In the genomic region with DNA sequence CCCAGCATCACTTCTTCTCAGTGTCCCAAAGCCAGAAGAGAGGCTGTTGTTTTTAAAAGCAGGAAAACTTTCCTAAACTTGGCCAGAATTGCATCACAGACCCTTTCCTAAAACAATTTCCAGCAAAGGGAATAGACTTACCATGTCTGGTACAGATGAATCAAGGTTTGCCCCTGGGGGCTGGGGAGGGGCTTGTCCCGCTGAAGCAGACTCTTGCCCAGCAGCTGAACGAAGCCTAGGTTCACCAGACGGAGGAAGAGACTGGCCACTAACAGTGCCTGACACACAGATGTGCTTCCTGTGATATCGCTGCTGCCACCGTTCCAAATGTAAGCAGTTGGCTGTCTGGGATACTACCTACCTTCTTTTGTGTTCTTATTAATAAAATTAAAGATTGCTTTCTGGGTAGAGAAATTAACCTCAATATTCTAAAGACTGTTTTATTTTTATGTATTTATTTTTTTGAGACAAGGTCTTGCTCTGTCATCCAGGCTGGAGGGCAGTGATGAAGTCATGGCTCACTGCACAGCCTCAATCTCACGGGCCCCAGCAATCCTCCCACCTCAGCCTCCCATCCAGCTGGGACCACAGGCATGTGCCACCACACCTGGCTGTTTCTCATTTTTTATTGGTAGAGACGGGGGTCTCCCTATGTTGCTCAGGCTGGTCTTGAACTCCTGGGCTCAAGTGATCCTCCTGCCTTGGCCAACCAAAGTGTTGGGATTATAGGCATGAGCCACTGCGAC, we compare ENCODE assay signal across 17 cellular contexts. TPM values are rescaled to one million over a fixed set of nuclear protein-coding genes. Genes with fewer than 3 reads are reported as not detected.
A peak's percentile ranks its signal among the peaks of the same experiment; 100 is the strongest.
DNase-seq lines count a peak whose midpoint lies in the region; ATAC-seq, FAIRE-seq and TF ChIP-seq lines count a peak whose summit lies in the region.
"Had no signal": no experiment of that assay in that cellular context is flagged by ENCODE, and none has a peak within 500 bp of the region (broad histone marks: within the 10 kb centered on the region; RNA-seq: fewer than 3 reads in every experiment).

No MANE protein-coding gene starts in this region.

- DNase-seq in Kasumi-1 (lab: John Stamatoyannopoulos, UW) (peak; percentile 93 to 95), GM12878 (ENCODE audit: low read depth, low spot score) (no peak), pancreas (peak in 1 of 6 donors; percentile 16), SW 1271 (lab: John Stamatoyannopoulos, UW) (no peak), Calu3 (no peak)
- DNase-seq: activated CD4-positive, alpha-beta memory T cell treated with anti-CD3 and anti-CD28 coated beads, Interleukin-2, amount 10 ng/mL, durations not matched to agents 7 days and 5 days; activated T-cell treated with anti-CD3 and anti-CD28 coated beads, Interleukin-2, amount 50 U/mL, for 4 hours; brain microvascular endothelial cell; dermis blood vessel endothelial cell; HFFc6; naive B cell; NCI-H1417 treated with DMSO at 0.1 percent for 48 hours; T-helper 1 cell had no signal

- H3K27ac Mint-ChIP-seq in Calu3 (ENCODE audit: unreplicated experiment), result no peak overlapping the region
- H3K27ac Mint-ChIP-seq: activated CD4-positive, alpha-beta memory T cell treated with anti-CD3 and anti-CD28 coated beads, Interleukin-2, amount 10 ng/mL, durations not matched to agents 7 days and 5 days; activated naive CD8-positive, alpha-beta T cell; HFFc6; WTC11 had no signal

- FAIRE-seq in GM12878 (lab: Jason Lieb, UNC), result no peak
- no peak for FAIRE-seq in pancreas (lab: Jason Lieb, UNC)

- no peak overlapping the region for H3K27ac ChIP-seq in GM12878 (ENCODE audit: control insufficient read depth, insufficient read depth)
- H3K27ac ChIP-seq in pancreas, result peak overlapping the region; percentile 22 to 57 (median 52)
- H3K27ac ChIP-seq: brain microvascular endothelial cell, thoracic aorta had no signal

- POLR2A ChIA-PET in GM12878 (lab: Charles Lee), result no interaction called here

- peaks cover 9% of the 10 kb centered on the region for H3K4me1 Mint-ChIP-seq in Calu3 (ENCODE audit: low read depth, unreplicated experiment)

- no peaks in the 10 kb centered on the region for H3K9me3 Mint-ChIP-seq in Calu3 (ENCODE audit: low read depth, unreplicated experiment)
- H3K9me3 Mint-ChIP-seq: activated CD4-positive, alpha-beta memory T cell treated with anti-CD3 and anti-CD28 coated beads, Interleukin-2, amount 10 ng/mL, durations not matched to agents 7 days and 5 days; activated T-cell treated with anti-CD3 and anti-CD28 coated beads, Interleukin-2, amount 50 U/mL, for 4 hours; HFFc6; naive B cell; WTC11 had no signal

- H3K4me3 Mint-ChIP-seq in Calu3 (ENCODE audit: low read depth, unreplicated experiment), result no peak overlapping the region
- H3K4me3 Mint-ChIP-seq: activated CD4-positive, alpha-beta memory T cell treated with anti-CD3 and anti-CD28 coated beads, Interleukin-2, amount 10 ng/mL, durations not matched to agents 7 days and 5 days; activated naive CD8-positive, alpha-beta T cell; activated T-cell treated with anti-CD3 and anti-CD28 coated beads, Interleukin-2, amount 50 U/mL, for 4 hours; HFFc6; naive B cell; WTC11 had no signal

- CTCF ChIA-PET in GM12878 (lab: Yijun Ruan, JAX) (interaction anchor here (0.9 to 7.9 kb wide), 4 partner anchors 30 to 128 kb away, joined by 3 to 46 read pairs (median 7); no protein-coding TSS in a partner anchor), Calu3 (lab: Charles Lee) (no interaction called here)

- BruUV-seq in GM12878 (replicated peaks; lab: Mats Ljungman, UMichigan) (no TSS peak), Calu3 (replicated peaks; lab: Mats Ljungman, UMichigan) (no TSS peak)

- intact Hi-C loops in GM12878 (cut with micrococcal nuclease; ENCODE audit: unreplicated experiment) (no loop called here), pancreas (cut with DNase I) (no loop called here), Calu3 (cut with micrococcal nuclease; ENCODE audit: unreplicated experiment) (no loop called here)

- SMC1A ChIA-PET in GM12878 (lab: Charles Lee; ENCODE audit: uncharacterized antibody, unreplicated experiment), result interaction anchor here (3.9 kb wide), 1 partner anchor 25 kb away, joined by 16 read pairs; no protein-coding TSS in a partner anchor

- H3K27me3 Mint-ChIP-seq in Calu3 (ENCODE audit: unreplicated experiment), result no peaks in the 10 kb centered on the region
- H3K27me3 Mint-ChIP-seq: activated CD4-positive, alpha-beta memory T cell treated with anti-CD3 and anti-CD28 coated beads, Interleukin-2, amount 10 ng/mL, durations not matched to agents 7 days and 5 days; activated naive CD8-positive, alpha-beta T cell; naive B cell had no signal

- peaks cover 21% of the 10 kb centered on the region for H3K36me3 Mint-ChIP-seq in Calu3 (ENCODE audit: insufficient read depth, unreplicated experiment)
- H3K36me3 Mint-ChIP-seq: naive B cell had no signal

- no peaks in the 10 kb centered on the region for H3K36me3 ChIP-seq in GM12878 (ENCODE audit: control insufficient read depth in 2 of 2, insufficient read depth in 2 of 2, low read length in 1 of 2)
- H3K36me3 ChIP-seq in pancreas, result no peaks in the 10 kb centered on the region
- H3K36me3 ChIP-seq: brain microvascular endothelial cell, thoracic aorta had no signal

- H3K79me2 ChIP-seq in GM12878 (ENCODE audit: control insufficient read depth, insufficient read depth, low read length), result peaks cover 19% of the 10 kb centered on the region

- H3K9me3 ChIP-seq in GM12878 (replicated peaks; ENCODE audit: control insufficient read depth, insufficient read depth, low read length) (no peaks in the 10 kb centered on the region), pancreas (no peaks in the 10 kb centered on the region)
- H3K9me3 ChIP-seq: thoracic aorta had no signal

- H3K27me3 ChIP-seq in GM12878 (replicated peaks in 1 of 2; ENCODE audit: control insufficient read depth in 2 of 2, insufficient read depth in 2 of 2, low read length in 1 of 2), result no peaks in the 10 kb centered on the region
- H3K27me3 ChIP-seq in pancreas, result no peaks in the 10 kb centered on the region
- H3K27me3 ChIP-seq: brain microvascular endothelial cell had no signal

- H3K9ac ChIP-seq in GM12878 (ENCODE audit: control insufficient read depth, insufficient read depth, low read length), result no peak overlapping the region

- H3K4me1 ChIP-seq in GM12878 (ENCODE audit: control insufficient read depth, insufficient read depth, low read length) (no peaks in the 10 kb centered on the region; the same call in 1 of the 2 replicates), pancreas (peaks cover 14 to 15% (median 15%) of the 10 kb centered on the region in 3 donors)

- RAD21 ChIA-PET in GM12878 (lab: Charles Lee; ENCODE audit: unreplicated experiment), result interaction anchor here (2.8 kb wide), 1 partner anchor 71 kb away, joined by 9 read pairs; no protein-coding TSS in a partner anchor

- no peak overlapping the region for H3K4me3 ChIP-seq in GM12878
- H3K4me3 ChIP-seq in pancreas, result no peak overlapping the region
- H3K4me3 ChIP-seq: lung, thoracic aorta had no signal

- ATAC-seq in GM12878, result no peak
- no peak for ATAC-seq in pancreas
- ATAC-seq: activated T-cell treated with anti-CD3 and anti-CD28 coated beads, Interleukin-2, amount 50 U/mL, for 4 hours; WTC11 had no signal

- TF ChIP-seq POLR2A in GM12878 (IDR thresholded peaks at IDR 0.05; ENCODE audit: low read depth, low read length), result no peak

- TF ChIP-seq RAD21 in GM12878 (IDR thresholded peaks at IDR 0.05; ENCODE audit: insufficient read depth, low read depth, low read length), result no peak

- TF ChIP-seq EP300 in GM12878 (IDR thresholded peaks at IDR 0.05; ENCODE audit: borderline replicate concordance in 1 of 2, control insufficient read depth in 1 of 2, low read depth in 2 of 2, low read length in 2 of 2), result no peak

- in situ Hi-C loops in GM12878 (cut with MboI), result no loop called here

- H2AFZ ChIP-seq in GM12878 (ENCODE audit: control insufficient read depth, low read depth, low read length), result no peak overlapping the region

- H3K4me2 ChIP-seq in GM12878 (ENCODE audit: control insufficient read depth, insufficient read depth), result no peak overlapping the region

- no peaks in the 10 kb centered on the region for H4K20me1 ChIP-seq in GM12878 (ENCODE audit: control insufficient read depth, insufficient read depth)

- no peak for TF ChIP-seq CTCF in GM12878 (IDR thresholded peaks at IDR 0.05 in 2 of 3, conservative IDR thresholded peaks at IDR 0.05 in 1 of 3; ENCODE audit: control insufficient read depth in 2 of 3, extremely low read depth in 1 of 3, insufficient read depth in 1 of 3, low read depth in 3 of 3, low read length in 3 of 3)
- no peak for TF ChIP-seq CTCF in pancreas (IDR thresholded peaks at IDR 0.05)
- TF ChIP-seq CTCF in Calu3 (IDR thresholded peaks at IDR 0.05; ENCODE audit: unreplicated experiment), result no peak

- 96% methylated on average over 8 of the region's 8 CpGs for WGBS in GM12878 (ENCODE audit: insufficient coverage, insufficient replicate concordance, low lambda C conversion rate, missing lambda C conversion rate)
- WGBS in pancreas, 2 donors, result 90 to 93% methylated on average over 8 of the region's 8 CpGs

RNA-seq across cellular contexts. Expression of gene PRCD, which starts 13.5 kb away (rescaled TPM):
- 2.4 TPM in 2 replicates for total RNA-seq in GM12878 (2013; cell fraction: nucleolus; rRNA removed)
- 0.44 TPM in 1 of 2 replicates, not detected in the other for total RNA-seq in GM12878 (2014; rRNA removed)
- total RNA-seq in GM12878 (2014; rRNA removed; fragmentation: Illumina TruSeq; extraction: Trizol), result 0.18 TPM in 1 of 2 replicates, not detected in the other
- total RNA-seq in GM12878 (2021), result 0.37 and 0.95 TPM in 2 replicates
- polyA plus RNA-seq in GM12878 (2011; ENCODE audit: low read depth), result not detected
- polyA plus RNA-seq in GM12878 (2011; rRNA removed), result 0.22 and 0.49 TPM in 2 replicates
- 0.24 and 0.48 TPM in 2 replicates for polyA plus RNA-seq in GM12878 (2011; cell fraction: cytosol; rRNA removed)
- 0.50 and 1.4 TPM in 2 replicates for polyA plus RNA-seq in GM12878 (2011; cell fraction: nucleus; rRNA removed)
- polyA plus RNA-seq in GM12878 (2012), result 0.45 TPM in 1 of 2 replicates, not detected in the other
- polyA plus RNA-seq in GM12878 (2014; fragmentation: Illumina TruSeq; extraction: Trizol), result not detected in 2 replicates
- polyA plus RNA-seq in GM12878 (2014; fragmentation: Nextera tagmentation; extraction: Ambion mirVana), result under 1 TPM in 1 of 2 experiments, not detected in 1; 0.31 TPM
- 0.51 TPM in 1 of 2 replicates, not detected in the other for polyA plus RNA-seq in GM12878 (2014; rRNA removed)
- polyA plus RNA-seq in GM12878 (2016; fragmentation: Nextera tagmentation; extraction: Ambion mirVana), result under 1 TPM; 0.37 to 0.55 TPM
- polyA minus RNA-seq in GM12878 (2011; rRNA and poly(A)+ RNA removed), result not detected in 2 replicates
- polyA minus RNA-seq in GM12878 (2011; cell fraction: cytosol; rRNA and poly(A)+ RNA removed), result not detected in 2 replicates
- polyA minus RNA-seq in GM12878 (2011; cell fraction: nucleus; rRNA and poly(A)+ RNA removed), result not detected in 2 replicates
- 1 to 10 TPM in 2 of 6 donors, under 1 TPM in 4; 0.55 to 3.0 (median 0.84) TPM for total RNA-seq in pancreas
- polyA plus RNA-seq in pancreas, result 1 to 10 TPM; 5.2 to 7.3 TPM
- total RNA-seq in Calu3 (2022), result not detected in 2 replicates
- total RNA-seq: activated CD4-positive, alpha-beta memory T cell treated with anti-CD3 and anti-CD28 coated beads, Interleukin-2, amount 10 ng/mL, durations not matched to agents 7 days and 5 days; activated T-cell treated with anti-CD3 and anti-CD28 coated beads, Interleukin-2, amount 50 U/mL, for 4 hours; HFFc6 had no signal

RNA-seq across cellular contexts. Expression of gene CYGB, which starts 15.8 kb away (rescaled TPM):
- total RNA-seq in GM12878 (2013; cell fraction: nucleolus; rRNA removed), result not detected in 2 replicates
- total RNA-seq in GM12878 (2014; rRNA removed), result 0.34 TPM in 1 of 2 replicates, not detected in the other
- total RNA-seq in GM12878 (2014; rRNA removed; fragmentation: Illumina TruSeq; extraction: Trizol), result not detected in 2 replicates
- not detected in 2 replicates for total RNA-seq in GM12878 (2021)
- not detected for polyA plus RNA-seq in GM12878 (2011; ENCODE audit: low read depth)
- polyA plus RNA-seq in GM12878 (2011; rRNA removed), result not detected in 2 replicates
- 0.09 TPM in 1 of 2 replicates, not detected in the other for polyA plus RNA-seq in GM12878 (2011; cell fraction: cytosol; rRNA removed)
- 0.25 TPM in 1 of 2 replicates, not detected in the other for polyA plus RNA-seq in GM12878 (2011; cell fraction: nucleus; rRNA removed)
- polyA plus RNA-seq in GM12878 (2012), result not detected in 2 replicates
- polyA plus RNA-seq in GM12878 (2014; fragmentation: Illumina TruSeq; extraction: Trizol), result not detected in 2 replicates
- not detected for polyA plus RNA-seq in GM12878 (2014; fragmentation: Nextera tagmentation; extraction: Ambion mirVana)
- polyA plus RNA-seq in GM12878 (2014; rRNA removed), result not detected in 2 replicates
- not detected for polyA plus RNA-seq in GM12878 (2016; fragmentation: Nextera tagmentation; extraction: Ambion mirVana)
- 0.31 TPM in 1 of 2 replicates, not detected in the other for polyA minus RNA-seq in GM12878 (2011; rRNA and poly(A)+ RNA removed)
- not detected in 2 replicates for polyA minus RNA-seq in GM12878 (2011; cell fraction: cytosol; rRNA and poly(A)+ RNA removed)
- polyA minus RNA-seq in GM12878 (2011; cell fraction: nucleus; rRNA and poly(A)+ RNA removed), result not detected in 2 replicates
- total RNA-seq in pancreas, result 10 to 100 TPM in 1 of 6 donors, 1 to 10 TPM in 5; 2.6 to 15.7 (median 6.5) TPM
- 10 to 100 TPM in 1 of 2 donors, 1 to 10 TPM in 1; 9.8 to 10.3 TPM for polyA plus RNA-seq in pancreas
- total RNA-seq in Calu3 (2022), result not detected in 2 replicates
- total RNA-seq: activated CD4-positive, alpha-beta memory T cell treated with anti-CD3 and anti-CD28 coated beads, Interleukin-2, amount 10 ng/mL, durations not matched to agents 7 days and 5 days; activated T-cell treated with anti-CD3 and anti-CD28 coated beads, Interleukin-2, amount 50 U/mL, for 4 hours had no signal

RNA-seq across cellular contexts. Expression of gene ST6GALNAC2, which starts 32.3 kb away (rescaled TPM):
- total RNA-seq in GM12878 (2013; cell fraction: nucleolus; rRNA removed), result not detected in 2 replicates
- 0.23 TPM in 1 of 2 replicates, not detected in the other for total RNA-seq in GM12878 (2014; rRNA removed)
- not detected in 2 replicates for total RNA-seq in GM12878 (2014; rRNA removed; fragmentation: Illumina TruSeq; extraction: Trizol)
- 0.13 and 0.41 TPM in 2 replicates for total RNA-seq in GM12878 (2021)
- polyA plus RNA-seq in GM12878 (2011; ENCODE audit: low read depth), result 0.12 TPM
- 0.08 and 0.17 TPM in 2 replicates for polyA plus RNA-seq in GM12878 (2011; rRNA removed)
- polyA plus RNA-seq in GM12878 (2011; cell fraction: cytosol; rRNA removed), result 0.06 and 0.12 TPM in 2 replicates
- 0.15 and 1.2 TPM in 2 replicates for polyA plus RNA-seq in GM12878 (2011; cell fraction: nucleus; rRNA removed)
- polyA plus RNA-seq in GM12878 (2012), result 0.28 TPM in 1 of 2 replicates, not detected in the other
- not detected in 2 replicates for polyA plus RNA-seq in GM12878 (2014; fragmentation: Illumina TruSeq; extraction: Trizol)
- polyA plus RNA-seq in GM12878 (2014; fragmentation: Nextera tagmentation; extraction: Ambion mirVana), result not detected
- polyA plus RNA-seq in GM12878 (2014; rRNA removed), result 0.18 TPM in 1 of 2 replicates, not detected in the other
- polyA plus RNA-seq in GM12878 (2016; fragmentation: Nextera tagmentation; extraction: Ambion mirVana), result under 1 TPM in 1 of 2 experiments, not detected in 1; 0.24 TPM
- not detected in 2 replicates for polyA minus RNA-seq in GM12878 (2011; rRNA and poly(A)+ RNA removed)
- polyA minus RNA-seq in GM12878 (2011; cell fraction: cytosol; rRNA and poly(A)+ RNA removed), result not detected in 2 replicates
- polyA minus RNA-seq in GM12878 (2011; cell fraction: nucleus; rRNA and poly(A)+ RNA removed), result not detected in 2 replicates
- total RNA-seq in pancreas, result 10 to 100 TPM in 1 of 6 donors, 1 to 10 TPM in 5; 5.0 to 11.4 (median 5.9) TPM
- polyA plus RNA-seq in pancreas, result 10 to 100 TPM in 1 of 2 donors, 1 to 10 TPM in 1; 8.1 to 15.0 TPM
- total RNA-seq in Calu3 (2022), result 10.5 and 11.6 TPM in 2 replicates
- total RNA-seq: activated T-cell treated with anti-CD3 and anti-CD28 coated beads, Interleukin-2, amount 50 U/mL, for 4 hours; WTC11 had no signal

RNA-seq across cellular contexts. Expression of gene RHBDF2, which starts 52.1 kb away (rescaled TPM):
- total RNA-seq in GM12878 (2013; cell fraction: nucleolus; rRNA removed), result 130 and 159 TPM in 2 replicates
- total RNA-seq in GM12878 (2014; rRNA removed), result 22.5 and 31.1 TPM in 2 replicates
- 10.9 and 12.2 TPM in 2 replicates for total RNA-seq in GM12878 (2014; rRNA removed; fragmentation: Illumina TruSeq; extraction: Trizol)
- total RNA-seq in GM12878 (2021), result 30.5 and 43.0 TPM in 2 replicates
- 10.0 TPM for polyA plus RNA-seq in GM12878 (2011; ENCODE audit: low read depth)
- polyA plus RNA-seq in GM12878 (2011; rRNA removed), result 2.0 and 6.5 TPM in 2 replicates
- 7.1 and 8.0 TPM in 2 replicates for polyA plus RNA-seq in GM12878 (2011; cell fraction: cytosol; rRNA removed)
- 52.8 and 56.2 TPM in 2 replicates for polyA plus RNA-seq in GM12878 (2011; cell fraction: nucleus; rRNA removed)
- 34.5 and 40.1 TPM in 2 replicates for polyA plus RNA-seq in GM12878 (2012)
- 3.7 and 12.9 TPM in 2 replicates for polyA plus RNA-seq in GM12878 (2014; fragmentation: Illumina TruSeq; extraction: Trizol)
- polyA plus RNA-seq in GM12878 (2014; fragmentation: Nextera tagmentation; extraction: Ambion mirVana), result 1 to 10 TPM in 1 of 2 experiments, under 1 TPM in 1; 0.97 to 1.1 TPM
- polyA plus RNA-seq in GM12878 (2014; rRNA removed), result 38.3 and 42.4 TPM in 2 replicates
- polyA plus RNA-seq in GM12878 (2016; fragmentation: Nextera tagmentation; extraction: Ambion mirVana), result 10 to 100 TPM; 24.5 to 26.4 TPM
- polyA minus RNA-seq in GM12878 (2011; rRNA and poly(A)+ RNA removed), result 7.6 and 15.0 TPM in 2 replicates
- polyA minus RNA-seq in GM12878 (2011; cell fraction: cytosol; rRNA and poly(A)+ RNA removed), result 7.0 and 7.6 TPM in 2 replicates
- polyA minus RNA-seq in GM12878 (2011; cell fraction: nucleus; rRNA and poly(A)+ RNA removed), result 14.9 and 27.1 TPM in 2 replicates
- 10 to 100 TPM; 19.0 to 50.1 (median 22.4) TPM for total RNA-seq in pancreas
- 10 to 100 TPM; 18.0 to 41.8 TPM for polyA plus RNA-seq in pancreas
- total RNA-seq in Calu3 (2022), result 47.7 and 47.9 TPM in 2 replicates

Comparison
In these comparisons a context has a peak if more than half of its experiments do, and no peak if none do; other contexts are left out.
1. DNase-seq: peak in Kasumi-1 (2 of 2); none in GM12878 (single experiment), SW 1271 (0 of 2) and Calu3 (single experiment).